16 cellular contexts compared by ENCODE assay signal in genomic region chr4:87982446-87982845, GRCh38. TPM values are rescaled to one million over a fixed set of nuclear protein-coding genes. Genes with fewer than 3 reads are reported as not detected.
DNase-seq lines count a peak whose midpoint lies in the region; ATAC-seq and TF ChIP-seq lines count a peak whose summit lies in the region.
"Had no signal": no experiment of that assay in that cellular context is flagged by ENCODE, and none has a peak within 500 bp of the region (broad histone marks: within the 10 kb centered on the region; RNA-seq: fewer than 3 reads in every experiment).

No MANE protein-coding gene starts in this region.

- H3K4me3 Mint-ChIP-seq in Calu3 (ENCODE audit: low read depth, unreplicated experiment) = no peak overlapping the region
- H3K4me3 Mint-ChIP-seq: CD14-positive monocyte had no signal

- ATAC-seq in heart right ventricle = no peak
- ATAC-seq: Panc1 had no signal

- no peak overlapping the region for H3K4ac ChIP-seq in neuronal stem cell (ENCODE audit: low read length)

- no peaks in the 10 kb centered on the region for H3K27me3 Mint-ChIP-seq in Calu3 (ENCODE audit: unreplicated experiment)

- H3K79me1 ChIP-seq in neuronal stem cell (ENCODE audit: low read depth, low read length) = no peaks in the 10 kb centered on the region

- BruUV-seq in Calu3 (replicated peaks; lab: Mats Ljungman, UMichigan) = no TSS peak

- no CpG with 5 or more reads among the region's 12 CpGs for WGBS in neuronal stem cell (ENCODE audit: extremely low coverage in 2 of 2, insufficient read length in 2 of 2, insufficient replicate concordance in 1 of 2), 2 donors
- WGBS in heart right ventricle, 2 donors = 72 to 83% methylated on average over 12 of the region's 12 CpGs

- H2BK5ac ChIP-seq in neuronal stem cell (ENCODE audit: low read length) = no peak overlapping the region

- H3K4me1 Mint-ChIP-seq in Calu3 (ENCODE audit: low read depth, unreplicated experiment) = peaks cover 23% of the 10 kb centered on the region

- H3K4me3 ChIP-seq in cardiac fibroblast (replicated peaks in 1 of 2; ENCODE audit: low read depth in 2 of 2, low read length in 2 of 2) = no peak overlapping the region
- H3K4me3 ChIP-seq in neuronal stem cell (ENCODE audit: low read length in 2 of 2) = no peak overlapping the region
- H3K4me3 ChIP-seq in heart right ventricle = no peak overlapping the region

- CTCF ChIA-PET in Calu3 (lab: Charles Lee) = no interaction called here

- DNase-seq in ACHN (peak; percentile 29), HT1080 (ENCODE audit: low read depth) (peak; percentile 23), cardiac fibroblast (ENCODE audit: low read depth in 2 of 2) (peak; percentile 11 to 48), neuronal stem cell (ENCODE audit: low spot score) (no peak), heart right ventricle (no peak), GM19240 (ENCODE audit: insufficient read length, low spot score) (no peak), ecto neural progenitor cell (ENCODE audit: low spot score) (no peak), Calu3 (no peak)
- DNase-seq: DMS79 treated with DMSO at 0.1 percent for 48 hours, MM.1S, NCI-H187 treated with DMSO at 0.1 percent for 48 hours, NCI-H2171, NCI-H446 treated with DMSO at 0.1 percent for 48 hours, SHP77 had no signal

- intact Hi-C loops in heart right ventricle (cut with DNase I) (loop anchor here in 1 of 10 donors (10.0 kb wide), 1 partner anchor 308 kb away; no protein-coding TSS in a partner anchor), Calu3 (cut with micrococcal nuclease; ENCODE audit: unreplicated experiment) (no loop called here)

- H3K9me3 ChIP-seq in neuronal stem cell (replicated peaks in 1 of 2; ENCODE audit: control insufficient read depth in 2 of 2, insufficient read depth in 1 of 2, low read depth in 1 of 2, low read length in 2 of 2) (peaks cover 0 to 2% of the 10 kb centered on the region in 2 donors), heart right ventricle (no peaks in the 10 kb centered on the region)

- no peak overlapping the region for H4K8ac ChIP-seq in neuronal stem cell (ENCODE audit: low read depth, low read length)

- no peak overlapping the region for H3K27ac Mint-ChIP-seq in Calu3 (ENCODE audit: unreplicated experiment)
- H3K27ac Mint-ChIP-seq: CD14-positive monocyte had no signal

- H3K9ac ChIP-seq in neuronal stem cell (ENCODE audit: low read depth, low read length, poor library complexity) = no peak overlapping the region

- H3K18ac ChIP-seq in neuronal stem cell (ENCODE audit: low read length) = peak overlapping the region; percentile 35

- H3K36me3 ChIP-seq in neuronal stem cell (replicated peaks in 1 of 2; ENCODE audit: control insufficient read depth in 2 of 2, insufficient read depth in 2 of 2, low read length in 2 of 2) (no peaks in the 10 kb centered on the region), heart right ventricle (no peaks in the 10 kb centered on the region)

- no peak overlapping the region for H2BK12ac ChIP-seq in neuronal stem cell (ENCODE audit: low read length)

- peak overlapping the region; percentile 38 for H3K14ac ChIP-seq in neuronal stem cell (ENCODE audit: low read length)

- peaks cover 53% of the 10 kb centered on the region for H3K36me3 Mint-ChIP-seq in Calu3 (ENCODE audit: insufficient read depth, unreplicated experiment)
- H3K36me3 Mint-ChIP-seq: CD14-positive monocyte had no signal

- no peak overlapping the region for H3K23ac ChIP-seq in neuronal stem cell (ENCODE audit: low read depth, low read length, poor library complexity)

- H4K91ac ChIP-seq in neuronal stem cell (ENCODE audit: low read depth, low read length, poor library complexity) = no peak overlapping the region

- H3K9me3 Mint-ChIP-seq in Calu3 (ENCODE audit: low read depth, unreplicated experiment) = no peaks in the 10 kb centered on the region
- H3K9me3 Mint-ChIP-seq: CD14-positive monocyte had no signal

- peak overlapping the region; percentile 12 for H3K27ac ChIP-seq in neuronal stem cell (replicated peaks; ENCODE audit: low read length)
- no peak overlapping the region for H3K27ac ChIP-seq in heart right ventricle

- in situ Hi-C loops in ACHN (cut with HindIII; ENCODE audit: low pct_ligation_motif_present, low pct_unique_long_range_greater_than_20kb, low sequenced_read_pairs) = no loop called here

- no peaks in the 10 kb centered on the region for H3K27me3 ChIP-seq in neuronal stem cell (ENCODE audit: control insufficient read depth in 3 of 3, insufficient read depth in 3 of 3, low read depth in 1 of 3, low read length in 3 of 3)
- H3K27me3 ChIP-seq in heart right ventricle = peaks cover 0 to 7% (median 0%) of the 10 kb centered on the region in 7 donors

- TF ChIP-seq CTCF in cardiac fibroblast (IDR thresholded peaks at IDR 0.05; ENCODE audit: low read depth, low read length) = no peak
- no peak for TF ChIP-seq CTCF in heart right ventricle (IDR thresholded peaks at IDR 0.05)
- no peak for TF ChIP-seq CTCF in Calu3 (IDR thresholded peaks at IDR 0.05; ENCODE audit: unreplicated experiment)

- no peak overlapping the region for H2AFZ ChIP-seq in neuronal stem cell (ENCODE audit: low read length)

- H3K4me2 ChIP-seq in neuronal stem cell (ENCODE audit: insufficient read depth, low read length, poor library complexity, severe bottlenecking) = no peak overlapping the region

- H2AK5ac ChIP-seq in neuronal stem cell (ENCODE audit: low read depth, low read length) = no peak overlapping the region

- H3K4me1 ChIP-seq in neuronal stem cell (ENCODE audit: control insufficient read depth in 2 of 2, insufficient read depth in 1 of 2, low read depth in 1 of 2, low read length in 2 of 2) (no peaks in the 10 kb centered on the region), heart right ventricle (no peaks in the 10 kb centered on the region)

- no peak overlapping the region for H2BK15ac ChIP-seq in neuronal stem cell (ENCODE audit: low read length)

- H2BK120ac ChIP-seq in neuronal stem cell (ENCODE audit: low read depth, low read length) = no peak overlapping the region

RNA-seq across cellular contexts. Expression of gene SPP1, which starts 6.9 kb away (rescaled TPM):
- 30.6 and 37.1 TPM in 2 replicates for total RNA-seq in HT1080 (2014; rRNA removed; shearing (Covaris generic))
- 10.1 and 12.0 TPM in 2 replicates for polyA plus RNA-seq in HT1080 (2015; cell fraction: cytosol; rRNA removed)
- 15.8 and 19.7 TPM in 2 replicates for polyA plus RNA-seq in HT1080 (2015; cell fraction: nucleus; rRNA removed)
- polyA plus RNA-seq in neuronal stem cell (2013, experiment 1 of 2) = 1.2 TPM
- 1.6 TPM for polyA plus RNA-seq in neuronal stem cell (2013, experiment 2 of 2)
- total RNA-seq in heart right ventricle (100 to 1,000 TPM in 1 of 10 donors, 10 to 100 TPM in 3, 1 to 10 TPM in 6; 1.2 to 246 (median 7.0) TPM), Calu3 (2022) (1,002 and 1,878 TPM in 2 replicates)
- polyA plus RNA-seq in heart right ventricle = 10 to 100 TPM in 1 of 2 donors, 1 to 10 TPM in 1; 2.2 to 41.1 TPM
- polyA plus RNA-seq: CD14-positive monocyte had no signal

RNA-seq across cellular contexts. Expression of gene PKD2, which starts 25.0 kb away (rescaled TPM):
- 14.2 and 18.3 TPM in 2 replicates for total RNA-seq in HT1080 (2014; rRNA removed; shearing (Covaris generic))
- polyA plus RNA-seq in HT1080 (2015; cell fraction: cytosol; rRNA removed) = 10.3 and 13.3 TPM in 2 replicates
- 25.2 and 28.2 TPM in 2 replicates for polyA plus RNA-seq in HT1080 (2015; cell fraction: nucleus; rRNA removed)
- polyA plus RNA-seq in neuronal stem cell (2013, experiment 1 of 2) = 10.3 TPM
- 11.0 TPM for polyA plus RNA-seq in neuronal stem cell (2013, experiment 2 of 2)
- total RNA-seq in heart right ventricle (10 to 100 TPM; 11.3 to 21.5 (median 14.5) TPM), Calu3 (2022) (30.4 and 31.6 TPM in 2 replicates)
- polyA plus RNA-seq in heart right ventricle = 10 to 100 TPM in 1 of 2 donors, 1 to 10 TPM in 1; 6.5 to 11.8 TPM

Comparison
In these comparisons a context has a peak if more than half of its experiments do, and no peak if none do; other contexts are left out.
1. DNase-seq: peak in ACHN (single experiment), HT1080 (single experiment) and cardiac fibroblast (2 of 2); none in neuronal stem cell (single experiment), heart right ventricle (0 of 2), GM19240 (single experiment), ecto neural progenitor cell (single experiment) and Calu3 (single experiment).